Comparison of ENCODE assay signal across 14 cellular contexts in genomic region chr6:144153260-144153659, GRCh38. TPM values are rescaled to one million over a fixed set of nuclear protein-coding genes. Genes with fewer than 3 reads are reported as not detected.
DNase-seq lines count a peak whose midpoint lies in the region; ATAC-seq and TF ChIP-seq lines count a peak whose summit lies in the region.
"Had no signal": no experiment of that assay in that cellular context is flagged by ENCODE, and none has a peak within 500 bp of the region (broad histone marks: within the 10 kb centered on the region; RNA-seq: fewer than 3 reads in every experiment).

No MANE protein-coding gene starts in this region.

- H3K4me3 ChIP-seq in A673 (ENCODE audit: low read depth, low read length, poor library complexity, severe bottlenecking), result no peak overlapping the region
- H3K4me3 ChIP-seq: mucosa of descending colon had no signal

- H3K27me3 Mint-ChIP-seq in activated T-cell treated with anti-CD3 and anti-CD28 coated beads, Interleukin-2, amount 50 U/mL, for 72 hours (ENCODE audit: low read depth), result no peaks in the 10 kb centered on the region
- H3K27me3 Mint-ChIP-seq in effector memory CD8-positive, alpha-beta T cell, result no peaks in the 10 kb centered on the region
- no peaks in the 10 kb centered on the region for H3K27me3 Mint-ChIP-seq in stimulated activated naive B cell treated with anti-CD40 and anti-IgM and Interleukin-4, amounts not matched to agents 10 μg/mL and 1 μg/mL and 100 μg/mL, for 72 hours

- no peak for DNase-seq in activated T-cell treated with anti-CD3 and anti-CD28 coated beads, Interleukin-2, amount 50 U/mL, for 72 hours
- DNase-seq in activated T-cell treated with anti-CD3 and anti-CD28 coated beads, Interleukin-2, amount 50 U/mL, for 48 hours, result no peak
- no peak for DNase-seq in effector memory CD8-positive, alpha-beta T cell
- no peak for DNase-seq in stimulated activated naive B cell treated with anti-CD40 and anti-IgM and Interleukin-4, amounts not matched to agents 10 μg/mL and 1 μg/mL and 100 μg/mL, for 72 hours
- DNase-seq in NAMALWA (ENCODE audit: low spot score), result no peak
- no peak for DNase-seq in A673 (ENCODE audit: low spot score)
- DNase-seq: heart right ventricle, NCI-H2029, NCI-H526 had no signal

- intact Hi-C loops in A673 (cut with micrococcal nuclease; ENCODE audit: unreplicated experiment), result no loop called here

- peak overlapping the region; percentile 99 for H3K27ac Mint-ChIP-seq in activated T-cell treated with anti-CD3 and anti-CD28 coated beads, Interleukin-2, amount 50 U/mL, for 72 hours
- peak overlapping the region; percentile 76 to 98 for H3K27ac Mint-ChIP-seq in effector memory CD8-positive, alpha-beta T cell
- peak overlapping the region; percentile 3 for H3K27ac Mint-ChIP-seq in stimulated activated naive B cell treated with anti-CD40 and anti-IgM and Interleukin-4, amounts not matched to agents 10 μg/mL and 1 μg/mL and 100 μg/mL, for 72 hours

- peaks cover 21 to 37% of the 10 kb centered on the region in 2 donors for H3K36me3 Mint-ChIP-seq in activated T-cell treated with anti-CD3 and anti-CD28 coated beads, Interleukin-2, amount 50 U/mL, for 72 hours (ENCODE audit: insufficient read depth in 2 of 2)
- peaks cover 32% of the 10 kb centered on the region for H3K36me3 Mint-ChIP-seq in effector memory CD8-positive, alpha-beta T cell (ENCODE audit: insufficient read depth)
- peaks cover 28 to 56% of the 10 kb centered on the region in 2 donors for H3K36me3 Mint-ChIP-seq in stimulated activated naive B cell treated with anti-CD40 and anti-IgM and Interleukin-4, amounts not matched to agents 10 μg/mL and 1 μg/mL and 100 μg/mL, for 72 hours

- no peak for ATAC-seq in activated T-cell treated with anti-CD3 and anti-CD28 coated beads, Interleukin-2, amount 50 U/mL, for 72 hours (replicated peaks in 1 of 2)
- ATAC-seq in GM21529 (IDR thresholded peaks at IDR 0.05; ENCODE audit: unreplicated experiment) (peak; percentile 12), GM18517 (IDR thresholded peaks at IDR 0.05; ENCODE audit: unreplicated experiment) (no peak)
- ATAC-seq in effector memory CD8-positive, alpha-beta T cell (replicated peaks), result no peak
- ATAC-seq in stimulated activated naive B cell treated with anti-CD40 and anti-IgM and Interleukin-4, amounts not matched to agents 10 μg/mL and 1 μg/mL and 100 μg/mL, for 72 hours (replicated peaks), result no peak
- ATAC-seq: heart right ventricle, mucosa of descending colon, SK-N-SH treated with all-trans-retinoic acid at 6 μM for 48 hours had no signal

- H3K4me1 ChIP-seq in A673 (ENCODE audit: insufficient read depth, low read length, poor library complexity, severe bottlenecking), result peaks cover 8% of the 10 kb centered on the region

- H3K4me1 Mint-ChIP-seq in activated T-cell treated with anti-CD3 and anti-CD28 coated beads, Interleukin-2, amount 50 U/mL, for 72 hours (ENCODE audit: low read depth), result peaks cover 73% of the 10 kb centered on the region
- peaks cover 48 to 58% of the 10 kb centered on the region in 2 donors for H3K4me1 Mint-ChIP-seq in effector memory CD8-positive, alpha-beta T cell (ENCODE audit: low read depth in 2 of 2)
- H3K4me1 Mint-ChIP-seq in stimulated activated naive B cell treated with anti-CD40 and anti-IgM and Interleukin-4, amounts not matched to agents 10 μg/mL and 1 μg/mL and 100 μg/mL, for 72 hours, result peaks cover 23 to 46% of the 10 kb centered on the region in 2 donors

- POLR2A ChIA-PET in A673 (lab: Charles Lee; ENCODE audit: low non-redundant PET), result no interaction called here

- TF ChIP-seq CTCF in A673 (conservative IDR thresholded peaks at IDR 0.05; ENCODE audit: low read depth, low read length), result no peak

- H3K36me3 ChIP-seq in A673 (ENCODE audit: insufficient read depth, low read length, poor library complexity, severe bottlenecking), result no peaks in the 10 kb centered on the region
- H3K36me3 ChIP-seq: heart right ventricle had no signal

- no peaks in the 10 kb centered on the region for H3K9me3 ChIP-seq in A673 (ENCODE audit: low read depth, low read length, poor library complexity, severe bottlenecking)
- H3K9me3 ChIP-seq: heart right ventricle, mucosa of descending colon had no signal

- CTCF ChIA-PET in A673 (lab: Charles Lee), result no interaction called here

- no peak overlapping the region for H3K27ac ChIP-seq in A673 (ENCODE audit: low read depth, low read length, poor library complexity, severe bottlenecking)

- no TSS peak for BruUV-seq in A673 (replicated peaks; lab: Mats Ljungman, UMichigan)

- H3K4me3 Mint-ChIP-seq in activated T-cell treated with anti-CD3 and anti-CD28 coated beads, Interleukin-2, amount 50 U/mL, for 72 hours, result peak overlapping the region; percentile 83 to 99
- H3K4me3 Mint-ChIP-seq in effector memory CD8-positive, alpha-beta T cell, result peak overlapping the region; percentile 28 to 91
- peak overlapping the region; percentile 1 to 4 for H3K4me3 Mint-ChIP-seq in stimulated activated naive B cell treated with anti-CD40 and anti-IgM and Interleukin-4, amounts not matched to agents 10 μg/mL and 1 μg/mL and 100 μg/mL, for 72 hours

- H3K9me3 Mint-ChIP-seq in activated T-cell treated with anti-CD3 and anti-CD28 coated beads, Interleukin-2, amount 50 U/mL, for 72 hours, result no peaks in the 10 kb centered on the region
- H3K9me3 Mint-ChIP-seq in effector memory CD8-positive, alpha-beta T cell, result no peaks in the 10 kb centered on the region
- H3K9me3 Mint-ChIP-seq in stimulated activated naive B cell treated with anti-CD40 and anti-IgM and Interleukin-4, amounts not matched to agents 10 μg/mL and 1 μg/mL and 100 μg/mL, for 72 hours, result peaks cover 0 to 2% of the 10 kb centered on the region in 2 donors

- H3K27me3 ChIP-seq in A673 (replicated peaks; ENCODE audit: insufficient read depth, low read depth, low read length, poor library complexity), result peaks cover 7% of the 10 kb centered on the region
- H3K27me3 ChIP-seq: heart right ventricle had no signal

RNA-seq across cellular contexts. Expression of gene STX11, which starts 2.9 kb away (rescaled TPM):
- 10 to 100 TPM; 34.0 to 36.0 TPM for total RNA-seq in activated T-cell treated with anti-CD3 and anti-CD28 coated beads, Interleukin-2, amount 50 U/mL, for 72 hours
- total RNA-seq in A673 (2021), result 0.20 and 0.30 TPM in 2 replicates
- total RNA-seq: H4 had no signal

RNA-seq across cellular contexts. Expression of gene SF3B5, which starts 57.9 kb away (rescaled TPM):
- 100 to 1,000 TPM; 126 to 141 TPM for total RNA-seq in activated T-cell treated with anti-CD3 and anti-CD28 coated beads, Interleukin-2, amount 50 U/mL, for 72 hours
- 135 and 136 TPM in 2 replicates for total RNA-seq in A673 (2021)

Comparison
In these comparisons a context has a peak if more than half of its experiments do, and no peak if none do; other contexts are left out.
1. H3K27ac Mint-ChIP-seq: peak in every context shown above with its lines; median percentile 99 in activated T-cell treated with anti-CD3 and anti-CD28 coated beads, Interleukin-2, amount 50 U/mL, for 72 hours; 87 in effector memory CD8-positive, alpha-beta T cell; 3 in stimulated activated naive B cell treated with anti-CD40 and anti-IgM and Interleukin-4, amounts not matched to agents 10 μg/mL and 1 μg/mL and 100 μg/mL, for 72 hours.
2. H3K4me3 Mint-ChIP-seq: peak in every context shown above with its lines; median percentile 91 in activated T-cell treated with anti-CD3 and anti-CD28 coated beads, Interleukin-2, amount 50 U/mL, for 72 hours; 60 in effector memory CD8-positive, alpha-beta T cell; 2 in stimulated activated naive B cell treated with anti-CD40 and anti-IgM and Interleukin-4, amounts not matched to agents 10 μg/mL and 1 μg/mL and 100 μg/mL, for 72 hours.
3. RNA of gene STX11, which starts 2.9 kb away (total RNA-seq): 34.0 to 36.0 TPM in activated T-cell treated with anti-CD3 and anti-CD28 coated beads, Interleukin-2, amount 50 U/mL, for 72 hours; 0.20 to 0.30 TPM in A673; every median in the first group is over 10 times any median in the second.